Comparison of ENCODE assay signal across 8 cellular contexts in the genomic region with DNA sequence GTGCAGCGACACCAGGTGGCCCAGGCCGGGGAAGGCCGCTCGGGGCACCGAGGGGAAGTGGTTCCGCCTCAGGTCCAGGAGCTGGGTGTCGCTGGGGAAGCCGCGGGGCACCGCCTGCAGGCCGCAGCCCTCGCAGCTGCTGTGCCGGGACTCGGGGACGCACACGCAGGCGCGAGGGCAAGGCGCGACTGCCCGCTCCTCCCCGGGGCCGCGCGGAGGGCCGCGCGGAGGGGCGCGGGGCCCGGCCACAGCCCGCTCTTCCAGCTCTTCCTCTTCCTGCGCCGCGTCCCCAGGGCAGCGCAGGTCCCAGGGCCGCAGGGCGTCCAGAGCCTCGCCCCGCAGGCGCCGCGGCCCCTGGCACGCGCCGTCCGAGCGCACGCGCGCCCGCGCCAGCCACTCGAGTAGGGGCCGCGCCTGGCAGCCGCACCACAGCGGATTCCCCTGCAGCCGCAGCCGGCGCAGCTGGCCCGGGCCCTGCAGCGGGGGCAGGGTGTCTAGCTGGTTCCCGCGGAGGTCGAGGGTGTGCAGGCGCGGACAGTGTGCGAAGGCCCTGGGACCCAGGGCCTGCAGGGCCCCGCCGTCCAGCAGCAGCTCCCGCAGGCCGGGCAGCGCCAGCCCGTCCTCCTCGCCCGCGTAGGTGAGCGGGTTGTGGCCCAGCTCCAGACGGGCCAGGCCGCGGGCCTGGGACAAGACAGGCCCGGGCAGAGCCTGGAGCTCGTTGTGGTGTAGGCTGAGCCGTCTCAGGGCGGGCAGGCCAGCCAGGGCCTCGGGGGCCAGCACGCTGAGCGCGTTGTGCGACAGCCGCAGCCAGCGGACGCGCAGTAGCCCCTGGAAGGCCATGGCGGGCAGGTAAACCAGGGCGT. TPM values are rescaled to one million over a fixed set of nuclear protein-coding genes. Genes with fewer than 3 reads are reported as not detected.
DNase-seq lines count a peak whose midpoint lies in the region; ATAC-seq, FAIRE-seq and TF ChIP-seq lines count a peak whose summit lies in the region.

No MANE protein-coding gene starts in this region.

- 75% methylated on average over 36 of the region's 97 CpGs for WGBS in K562 (ENCODE audit: insufficient coverage, low coverage, missing lambda C conversion rate)
- 22 to 46% (median 23%) methylated on average over 27 to 97 of the region's 97 CpGs for WGBS in spleen, 5 donors

- H3K27me3 ChIP-seq in K562 (ENCODE audit: control insufficient read depth in 2 of 2, insufficient read depth in 2 of 2, low read length in 2 of 2) (no peaks in the 10 kb centered on the region; a peak in 1 of 5 replicates), iPS-18a (ENCODE audit: control insufficient read depth, insufficient read depth, low read length) (no peaks in the 10 kb centered on the region), spleen (replicated peaks in 1 of 7) (no peaks in the 10 kb centered on the region)

- H3K4me1 ChIP-seq in K562 (replicated peaks in 1 of 2; ENCODE audit: control insufficient read depth in 2 of 2, insufficient read depth in 2 of 2, low read length in 2 of 2) = peaks cover 0 to 35% of the 10 kb centered on the region in 2 experiments; a peak in 2 of 5 replicates
- H3K4me1 ChIP-seq in iPS-18a (ENCODE audit: control insufficient read depth, low read depth, low read length) = no peaks in the 10 kb centered on the region
- H3K4me1 ChIP-seq in spleen = peaks cover 8 to 29% (median 17%) of the 10 kb centered on the region in 6 donors

- H3K27ac ChIP-seq in K562 (ENCODE audit: extremely low read depth, low read depth, low read length) = no peak overlapping the region
- no peak overlapping the region for H3K27ac ChIP-seq in iPS-18a (ENCODE audit: low read length)
- peak overlapping the region in 5 of 8 donors; percentile 4 to 59 (median 50) for H3K27ac ChIP-seq in spleen

- H3K9me3 ChIP-seq in K562 (replicated peaks; ENCODE audit: control insufficient read depth, insufficient read depth, low read depth, low read length) (no peaks in the 10 kb centered on the region), iPS-18a (ENCODE audit: control insufficient read depth, low read depth, low read length) (no peaks in the 10 kb centered on the region), spleen (no peaks in the 10 kb centered on the region)

- CTCF ChIA-PET in K562 (lab: Yijun Ruan, JAX; ENCODE audit: low intra/inter-chr PET ratio) = interaction anchor here (0.7 kb wide), 1 partner anchor 826 kb away, joined by 3 read pairs; no protein-coding TSS in a partner anchor

- H3K79me2 ChIP-seq in K562 (ENCODE audit: control insufficient read depth, insufficient read depth, low read length) = no peaks in the 10 kb centered on the region

- H3K36me3 ChIP-seq in K562 (ENCODE audit: control insufficient read depth, insufficient read depth, low read length) = no peaks in the 10 kb centered on the region
- no peaks in the 10 kb centered on the region for H3K36me3 ChIP-seq in iPS-18a (ENCODE audit: control insufficient read depth, low read depth, low read length)
- peaks cover 0 to 3% (median 0%) of the 10 kb centered on the region in 6 donors for H3K36me3 ChIP-seq in spleen

- in situ Hi-C loops in K562 (cut with MboI) = no loop called here

- intact Hi-C loops in K562 (cut with micrococcal nuclease) (no loop called here), spleen (cut with DNase I; ENCODE audit: low total_unique reads) (no loop called here)

- H3K9ac ChIP-seq in K562 (ENCODE audit: insufficient read depth in 1 of 2, low read depth in 2 of 2, low read length in 2 of 2) (no peak overlapping the region), iPS-18a (ENCODE audit: low read length) (no peak overlapping the region)

- H2AFZ ChIP-seq in K562 (ENCODE audit: low read depth, low read length) = no peak overlapping the region

- peak; percentile 78 for ATAC-seq in GM19025 (IDR thresholded peaks at IDR 0.05; ENCODE audit: low read depth, unreplicated experiment)
- ATAC-seq in K562 = peak; percentile 53

- TF ChIP-seq EP300 in K562 (IDR thresholded peaks at IDR 0.05; ENCODE audit: low read length) = no peak

- POLR2A ChIA-PET in K562 (lab: Yijun Ruan, JAX) = interaction anchor here (0.6 to 1.2 kb wide), 2 partner anchors 9 to 11 kb away, joined by 3 read pairs; no protein-coding TSS in a partner anchor

- TF ChIP-seq CTCF in K562 (IDR thresholded peaks at IDR 0.05 in 2 of 3, conservative IDR thresholded peaks at IDR 0.05 in 1 of 3; ENCODE audit: insufficient read depth in 2 of 3, low read depth in 1 of 3, low read length in 3 of 3) (peak in 2 of 3 experiments; percentile 19 to 24; a peak in 3 of 6 replicates), spleen (IDR thresholded peaks at IDR 0.05 in 8 of 11, conservative IDR thresholded peaks at IDR 0.05 in 3 of 11) (peak; percentile 49 to 85 (median 73))

- no peak for FAIRE-seq in K562 (lab: Jason Lieb, UNC)

- no peak for TF ChIP-seq POLR2A in K562 (conservative IDR thresholded peaks at IDR 0.05)
- no peak for TF ChIP-seq POLR2A in spleen (IDR thresholded peaks at IDR 0.05)

- BruUV-seq in K562 (replicated peaks; lab: Mats Ljungman, UMichigan) = no TSS peak

- H3K4me3 ChIP-seq in K562 (no peak overlapping the region), iPS-18a (ENCODE audit: low read length) (peak overlapping the region; percentile 39), spleen (peak overlapping the region; percentile 11 to 77 (median 44))

- H4K20me1 ChIP-seq in K562 (replicated peaks; ENCODE audit: control insufficient read depth, insufficient read depth, low read length) = no peaks in the 10 kb centered on the region

- DNase-seq in AG08395 (ENCODE audit: low spot score) (peak; percentile 56), HuH-7 (ENCODE audit: low spot score) (peak; percentile 77), T-helper 9 cell (peak; percentile 69), K562 (ENCODE audit: extremely low read depth in 1 of 4, low spot score in 3 of 4) (peak in 2 of 4 experiments; percentile 8 to 22), spleen (peak; percentile 97), NCI-H2107 treated with DMSO at 0.1 percent for 48 hours (lab: John Stamatoyannopoulos, UW; ENCODE audit: unreplicated experiment) (no peak)

- TF ChIP-seq RAD21 in K562 (CRISPR knock-in tag; conservative IDR thresholded peaks at IDR 0.05 in 1 of 2, IDR thresholded peaks at IDR 0.05 in 1 of 2) = no peak

- no peaks in the 10 kb centered on the region for H3K9me1 ChIP-seq in K562 (ENCODE audit: control insufficient read depth, insufficient read depth, low read length)

- H3K4me2 ChIP-seq in K562 (ENCODE audit: insufficient read depth, low read length) = no peak overlapping the region

RNA-seq across cellular contexts. Expression of a gene that starts 2.8 kb away (rescaled TPM):
- total RNA-seq in K562 (2011; cell fraction: chromatin; rRNA removed; ENCODE audit: low replicate concordance) = not detected in 2 replicates
- 0.39 TPM in 1 of 2 replicates, not detected in the other for total RNA-seq in K562 (2011; cell fraction: nucleolus; rRNA removed)
- total RNA-seq in K562 (2011; cell fraction: nucleoplasm; rRNA removed) = not detected in 2 replicates
- total RNA-seq in K562 (2014; rRNA removed) (not detected in 2 replicates), K562 (2014; rRNA removed; fragmentation: Illumina TruSeq; extraction: Trizol) (not detected in 2 replicates), K562 (2015; rRNA removed; fragmentation: Illumina TruSeq; extraction: Trizol) (not detected in 2 replicates), K562 (2021) (not detected in 2 replicates), spleen (1 to 10 TPM in 4 of 7 donors, under 1 TPM in 2, not detected in 1; 0.40 to 2.2 (median 1.2) TPM)
- polyA plus RNA-seq in K562 (2011; rRNA removed) (not detected in 2 replicates), K562 (2014; fragmentation: Illumina TruSeq; extraction: Trizol) (not detected in 2 replicates), K562 (2014; fragmentation: Nextera tagmentation; extraction: Ambion mirVana) (not detected), K562 (2014; rRNA removed) (not detected in 2 replicates), spleen (1 to 10 TPM in 1 of 3 donors, under 1 TPM in 2; 0.89 to 1.3 (median 0.96) TPM)
- polyA plus RNA-seq in K562 (2011; cell fraction: cytosol; rRNA removed) = not detected in 2 replicates
- polyA plus RNA-seq in K562 (2011; cell fraction: nucleus; rRNA removed) = not detected in 2 replicates
- not detected in 2 replicates for polyA plus RNA-seq in K562 (2012)
- not detected in 2 replicates for polyA minus RNA-seq in K562 (2011; rRNA and poly(A)+ RNA removed)
- not detected in 2 replicates for polyA minus RNA-seq in K562 (2011; cell fraction: cytosol; rRNA and poly(A)+ RNA removed)
- not detected in 2 replicates for polyA minus RNA-seq in K562 (2011; cell fraction: nucleus; rRNA and poly(A)+ RNA removed)

RNA-seq across cellular contexts. Expression of a gene that starts 32.8 kb away (rescaled TPM):
- 30.3 and 60.3 TPM in 2 replicates for total RNA-seq in K562 (2011; cell fraction: chromatin; rRNA removed; ENCODE audit: low replicate concordance)
- total RNA-seq in K562 (2011; cell fraction: nucleolus; rRNA removed) = 35.0 and 35.3 TPM in 2 replicates
- total RNA-seq in K562 (2011; cell fraction: nucleoplasm; rRNA removed) = 28.8 and 30.5 TPM in 2 replicates
- total RNA-seq in K562 (2014; rRNA removed) (16.7 and 23.0 TPM in 2 replicates), K562 (2014; rRNA removed; fragmentation: Illumina TruSeq; extraction: Trizol) (12.9 and 14.7 TPM in 2 replicates), K562 (2015; rRNA removed; fragmentation: Illumina TruSeq; extraction: Trizol) (18.6 and 19.1 TPM in 2 replicates), K562 (2021) (21.6 and 23.1 TPM in 2 replicates), spleen (10 to 100 TPM; 15.7 to 33.8 (median 26.5) TPM)
- polyA plus RNA-seq in K562 (2011; rRNA removed) (15.7 and 17.2 TPM in 2 replicates), K562 (2014; fragmentation: Illumina TruSeq; extraction: Trizol) (20.6 and 23.0 TPM in 2 replicates), K562 (2014; fragmentation: Nextera tagmentation; extraction: Ambion mirVana) (10 to 100 TPM; 10.3 to 21.0 TPM), K562 (2014; rRNA removed) (18.8 and 20.5 TPM in 2 replicates), spleen (10 to 100 TPM; 11.4 to 18.2 (median 12.6) TPM)
- 15.2 and 20.4 TPM in 2 replicates for polyA plus RNA-seq in K562 (2011; cell fraction: cytosol; rRNA removed)
- 25.9 and 35.9 TPM in 2 replicates for polyA plus RNA-seq in K562 (2011; cell fraction: nucleus; rRNA removed)
- polyA plus RNA-seq in K562 (2012) = 16.3 and 16.5 TPM in 2 replicates
- polyA minus RNA-seq in K562 (2011; rRNA and poly(A)+ RNA removed) = 19.2 and 24.6 TPM in 2 replicates
- 10.3 and 12.2 TPM in 2 replicates for polyA minus RNA-seq in K562 (2011; cell fraction: cytosol; rRNA and poly(A)+ RNA removed)
- 11.6 and 16.6 TPM in 2 replicates for polyA minus RNA-seq in K562 (2011; cell fraction: nucleus; rRNA and poly(A)+ RNA removed)

RNA-seq across cellular contexts. Expression of a gene that starts 48.0 kb away (rescaled TPM):
- 69.2 and 159 TPM in 2 replicates for total RNA-seq in K562 (2011; cell fraction: chromatin; rRNA removed; ENCODE audit: low replicate concordance)
- 116 and 118 TPM in 2 replicates for total RNA-seq in K562 (2011; cell fraction: nucleolus; rRNA removed)
- total RNA-seq in K562 (2011; cell fraction: nucleoplasm; rRNA removed) = 91.3 and 92.8 TPM in 2 replicates
- total RNA-seq in K562 (2014; rRNA removed) = 52.1 and 68.7 TPM in 2 replicates
- 21.9 and 27.5 TPM in 2 replicates for total RNA-seq in K562 (2014; rRNA removed; fragmentation: Illumina TruSeq; extraction: Trizol)
- total RNA-seq in K562 (2015; rRNA removed; fragmentation: Illumina TruSeq; extraction: Trizol) = 44.3 and 44.5 TPM in 2 replicates
- total RNA-seq in K562 (2021) = 90.2 and 104 TPM in 2 replicates
- polyA plus RNA-seq in K562 (2011; rRNA removed) = 65.4 and 70.4 TPM in 2 replicates
- polyA plus RNA-seq in K562 (2011; cell fraction: cytosol; rRNA removed) = 86.4 and 144 TPM in 2 replicates
- 114 and 152 TPM in 2 replicates for polyA plus RNA-seq in K562 (2011; cell fraction: nucleus; rRNA removed)
- 65.5 and 74.0 TPM in 2 replicates for polyA plus RNA-seq in K562 (2012)
- 50.6 and 68.4 TPM in 2 replicates for polyA plus RNA-seq in K562 (2014; fragmentation: Illumina TruSeq; extraction: Trizol)
- 1 to 10 TPM; 2.1 to 3.8 TPM for polyA plus RNA-seq in K562 (2014; fragmentation: Nextera tagmentation; extraction: Ambion mirVana)
- 74.9 and 77.1 TPM in 2 replicates for polyA plus RNA-seq in K562 (2014; rRNA removed)
- 46.9 and 80.2 TPM in 2 replicates for polyA minus RNA-seq in K562 (2011; rRNA and poly(A)+ RNA removed)
- polyA minus RNA-seq in K562 (2011; cell fraction: cytosol; rRNA and poly(A)+ RNA removed) = 59.6 and 63.5 TPM in 2 replicates
- 26.4 and 34.2 TPM in 2 replicates for polyA minus RNA-seq in K562 (2011; cell fraction: nucleus; rRNA and poly(A)+ RNA removed)
- total RNA-seq in spleen = 10 to 100 TPM; 36.6 to 53.4 (median 43.7) TPM
- 10 to 100 TPM; 26.8 to 52.8 (median 29.0) TPM for polyA plus RNA-seq in spleen

Comparison
In these comparisons a context has a peak if more than half of its experiments do, and no peak if none do; other contexts are left out.
1. H3K27ac ChIP-seq: peak in spleen (5 of 8); none in K562 (single experiment) and iPS-18a (single experiment).